In the genomic region with DNA sequence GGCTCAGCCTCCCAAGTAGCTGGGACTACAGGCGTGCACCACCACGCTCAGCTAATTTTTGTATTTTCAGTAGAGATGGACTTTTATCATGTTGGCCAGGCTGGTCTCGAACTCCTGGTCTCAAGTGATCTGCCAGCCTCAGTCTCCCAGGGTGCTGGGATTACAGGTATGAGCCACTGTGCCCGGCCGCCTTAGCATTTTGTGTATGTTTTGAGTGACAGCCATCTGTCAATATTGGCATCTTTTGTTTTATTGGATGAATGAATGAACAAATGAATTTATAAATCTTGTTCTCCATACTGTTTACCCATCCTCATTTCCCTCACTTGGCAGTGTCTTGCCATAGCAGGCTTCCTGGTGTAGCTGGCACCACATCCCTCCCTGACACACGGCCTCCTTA, we compare ENCODE assay signal across 25 cellular contexts. TPM values are rescaled to one million over a fixed set of nuclear protein-coding genes. Genes with fewer than 3 reads are reported as not detected.
DNase-seq lines count a peak whose midpoint lies in the region; ATAC-seq and TF ChIP-seq lines count a peak whose summit lies in the region.
"Had no signal": no experiment of that assay in that cellular context is flagged by ENCODE, and none has a peak within 500 bp of the region (broad histone marks: within the 10 kb centered on the region; RNA-seq: fewer than 3 reads in every experiment).

No MANE protein-coding gene starts in this region.

- no peak for DNase-seq in IMR-90
- no peak for DNase-seq in trophoblast cell
- no peak for DNase-seq in GM10248 (ENCODE audit: extremely low spot score)
- DNase-seq: 8988T; ACHN; BE2C; C1 segment of cervical spinal cord; CD4-positive, alpha-beta memory T cell; CD4-positive, CD25-positive, alpha-beta regulatory T cell; CD8-positive, alpha-beta memory T cell; COR-L47; DMS 273 treated with DMSO at 0.1 percent for 48 hours; DMS153; DMS53; DMS79; DND-41; EL; GDM1 had no signal

- H3K36me3 ChIP-seq in IMR-90 (ENCODE audit: control insufficient read depth, insufficient read depth, low read length) (no peaks in the 10 kb centered on the region), trophoblast cell (ENCODE audit: control insufficient read depth in 1 of 2, insufficient read depth in 2 of 2, low read length in 2 of 2) (no peaks in the 10 kb centered on the region)
- H3K36me3 ChIP-seq: BE2C, BLaER1 had no signal

- H2BK15ac ChIP-seq in IMR-90 (ENCODE audit: low read depth, low read length): no peak overlapping the region

- ATAC-seq in IMR-90 (ENCODE audit: low read depth): no peak
- ATAC-seq in GM18868 (IDR thresholded peaks at IDR 0.05; ENCODE audit: unreplicated experiment): no peak
- no peak for ATAC-seq in activated T-helper 17 cell treated with anti-CD3 and anti-CD28 coated beads, Interleukin-2, amount 50 U/mL, for 72 hours (replicated peaks)

- no peak overlapping the region for H3K27ac Mint-ChIP-seq in activated T-helper 17 cell treated with anti-CD3 and anti-CD28 coated beads, Interleukin-2, amount 50 U/mL, for 72 hours
- H3K27ac Mint-ChIP-seq: CD4-positive, alpha-beta memory T cell; CD4-positive, CD25-positive, alpha-beta regulatory T cell had no signal

- no peak overlapping the region for H3K27ac ChIP-seq in IMR-90 (ENCODE audit: insufficient read depth, low read length)
- no peak overlapping the region for H3K27ac ChIP-seq in trophoblast cell (ENCODE audit: low read depth, low read length)
- H3K27ac ChIP-seq: BLaER1 had no signal

- H3K14ac ChIP-seq in IMR-90 (replicated peaks; ENCODE audit: low read depth, low read length) (no peak overlapping the region), trophoblast cell (ENCODE audit: low read length) (no peak overlapping the region)

- dilution Hi-C loops in IMR-90 (cut with HindIII; ENCODE audit: low sequenced_read_pairs, unreplicated experiment): no loop called here

- no peak overlapping the region for H3K4me2 ChIP-seq in IMR-90 (ENCODE audit: low read depth, low read length)
- no peak overlapping the region for H3K4me2 ChIP-seq in trophoblast cell (ENCODE audit: low read length)
- H3K4me2 ChIP-seq: BLaER1 had no signal

- CTCF ChIA-PET in IMR-90 (lab: Yijun Ruan, JAX) (interaction anchor here (0.7 kb wide), 1 partner anchor 26 kb away, joined by 4 read pairs; no protein-coding TSS in a partner anchor), GM10248 (lab: Yijun Ruan, JAX) (interaction anchor here (1.7 kb wide), 1 partner anchor 9 kb away, joined by 4 read pairs; no protein-coding TSS in a partner anchor)

- no peak overlapping the region for H3K56ac ChIP-seq in IMR-90 (ENCODE audit: extremely low read depth, insufficient read depth, low read length)

- H2AK9ac ChIP-seq in IMR-90 (replicated peaks; ENCODE audit: low read depth, low read length, poor library complexity): no peak overlapping the region

- no peak overlapping the region for H3K18ac ChIP-seq in IMR-90 (ENCODE audit: low read depth, low read length)
- no peak overlapping the region for H3K18ac ChIP-seq in trophoblast cell (ENCODE audit: low read length)

- no peaks in the 10 kb centered on the region for H4K20me1 ChIP-seq in IMR-90 (ENCODE audit: insufficient read depth, low read length)
- H4K20me1 ChIP-seq: BLaER1 had no signal

- H3K4me3 Mint-ChIP-seq in activated T-helper 17 cell treated with anti-CD3 and anti-CD28 coated beads, Interleukin-2, amount 50 U/mL, for 72 hours: no peak overlapping the region
- H3K4me3 Mint-ChIP-seq: CD14-positive monocyte; CD4-positive, alpha-beta memory T cell; CD8-positive, alpha-beta memory T cell had no signal

- no peaks in the 10 kb centered on the region for H3K9me3 Mint-ChIP-seq in activated T-helper 17 cell treated with anti-CD3 and anti-CD28 coated beads, Interleukin-2, amount 50 U/mL, for 72 hours
- H3K9me3 Mint-ChIP-seq: CD14-positive monocyte; CD4-positive, alpha-beta memory T cell; CD4-positive, CD25-positive, alpha-beta regulatory T cell; CD8-positive, alpha-beta memory T cell had no signal

- H3K79me2 ChIP-seq in trophoblast cell (ENCODE audit: control insufficient read depth, insufficient read depth, low read length, poor library complexity): no peaks in the 10 kb centered on the region

- H2AFZ ChIP-seq in IMR-90 (replicated peaks; ENCODE audit: low read length, poor library complexity) (peak overlapping the region; percentile 70), trophoblast cell (ENCODE audit: insufficient read depth, low read length, poor library complexity) (no peak overlapping the region)

- H3K9me3 ChIP-seq in IMR-90 (ENCODE audit: control insufficient read depth, insufficient read depth, low read length): no peaks in the 10 kb centered on the region
- H3K9me3 ChIP-seq in trophoblast cell (ENCODE audit: insufficient read depth, low read depth, low read length): peaks cover 4% of the 10 kb centered on the region
- H3K9me3 ChIP-seq: BE2C, BLaER1 had no signal

- no peak overlapping the region for H3K23ac ChIP-seq in IMR-90 (ENCODE audit: low read depth, low read length)
- no peak overlapping the region for H3K23ac ChIP-seq in trophoblast cell (ENCODE audit: low read length)

- in situ Hi-C loops in IMR-90 (cut with MboI; ENCODE audit: low sequenced_read_pairs): no loop called here

- intact Hi-C loops in IMR-90 (cut with micrococcal nuclease): no loop called here

- H3K9ac ChIP-seq in IMR-90 (ENCODE audit: low read depth, low read length): no peak overlapping the region
- H3K9ac ChIP-seq in trophoblast cell (ENCODE audit: low read length): no peak overlapping the region
- H3K9ac ChIP-seq: BLaER1 had no signal

- H3K27me3 Mint-ChIP-seq in activated T-helper 17 cell treated with anti-CD3 and anti-CD28 coated beads, Interleukin-2, amount 50 U/mL, for 72 hours: peaks cover 3% of the 10 kb centered on the region

- no peak overlapping the region for H4K91ac ChIP-seq in IMR-90 (ENCODE audit: insufficient read depth, low read depth, low read length)
- H4K91ac ChIP-seq in trophoblast cell (ENCODE audit: low read depth, low read length): no peak overlapping the region

- H3K36me3 Mint-ChIP-seq in activated T-helper 17 cell treated with anti-CD3 and anti-CD28 coated beads, Interleukin-2, amount 50 U/mL, for 72 hours (ENCODE audit: low read depth): no peaks in the 10 kb centered on the region
- H3K36me3 Mint-ChIP-seq: CD14-positive monocyte; CD4-positive, alpha-beta memory T cell; CD4-positive, CD25-positive, alpha-beta regulatory T cell; CD8-positive, alpha-beta memory T cell had no signal

- no peak overlapping the region for H2BK5ac ChIP-seq in IMR-90 (ENCODE audit: low read depth, low read length, poor library complexity, severe bottlenecking)
- no peak overlapping the region for H2BK5ac ChIP-seq in trophoblast cell (ENCODE audit: low read depth, low read length, poor library complexity)

- POLR2A ChIA-PET in IMR-90 (lab: Charles Lee; ENCODE audit: unreplicated experiment) (no interaction called here), GM10248 (lab: Yijun Ruan, JAX) (no interaction called here)

- no peak for TF ChIP-seq POLR2A in IMR-90 (IDR thresholded peaks at IDR 0.05; ENCODE audit: low read depth, low read length)

- 57% methylated on average over 2 of the region's 6 CpGs; no CpG with 5 or more reads in 1 of the 2 experiments for WGBS in IMR-90 (ENCODE audit: extremely low coverage in 2 of 2, insufficient read length in 1 of 2), 2 experiments
- WGBS in trophoblast cell (ENCODE audit: extremely low coverage, insufficient coverage, insufficient read length): no CpG with 5 or more reads among the region's 6 CpGs

- H3K4me1 ChIP-seq in IMR-90 (ENCODE audit: control insufficient read depth, insufficient read depth, low read length) (no peaks in the 10 kb centered on the region), trophoblast cell (ENCODE audit: control insufficient read depth in 1 of 2, insufficient read depth in 2 of 2, low read length in 2 of 2) (peaks cover 3 to 11% of the 10 kb centered on the region in 2 experiments)
- H3K4me1 ChIP-seq: BE2C had no signal

- H2BK12ac ChIP-seq in trophoblast cell (ENCODE audit: low read length): peak overlapping the region; percentile 10

- no peaks in the 10 kb centered on the region for H3K4me1 Mint-ChIP-seq in activated T-helper 17 cell treated with anti-CD3 and anti-CD28 coated beads, Interleukin-2, amount 50 U/mL, for 72 hours
- H3K4me1 Mint-ChIP-seq: CD4-positive, alpha-beta memory T cell; CD4-positive, CD25-positive, alpha-beta regulatory T cell; CD8-positive, alpha-beta memory T cell had no signal

- no peak overlapping the region for H2BK20ac ChIP-seq in IMR-90 (ENCODE audit: low read depth, low read length)

- H3K27me3 ChIP-seq in IMR-90 (ENCODE audit: control insufficient read depth, insufficient read depth, low read length): peaks cover 56% of the 10 kb centered on the region
- H3K27me3 ChIP-seq in trophoblast cell (ENCODE audit: insufficient read depth, low read length): no peaks in the 10 kb centered on the region
- H3K27me3 ChIP-seq: BE2C, BLaER1 had no signal

- H2AK5ac ChIP-seq in IMR-90 (ENCODE audit: low read depth, low read length): no peak overlapping the region
- peak overlapping the region; percentile 57 for H2AK5ac ChIP-seq in trophoblast cell (ENCODE audit: low read length)

- BruUV-seq in IMR-90 (replicated peaks; lab: Mats Ljungman, UMichigan): no TSS peak

- no peak for TF ChIP-seq RAD21 in IMR-90 (IDR thresholded peaks at IDR 0.05; ENCODE audit: low read length)

- no peak for TF ChIP-seq CTCF in IMR-90 (conservative IDR thresholded peaks at IDR 0.05; ENCODE audit: low read depth, low read length)
- TF ChIP-seq CTCF in GM10248 (IDR thresholded peaks at IDR 0.05; ENCODE audit: control extremely low read depth, extremely low read depth, low read depth, missing control alignments): no peak

- H3K4ac ChIP-seq in IMR-90 (ENCODE audit: low read depth, low read length) (no peak overlapping the region), trophoblast cell (ENCODE audit: low read depth, low read length) (no peak overlapping the region)

- H4K12ac ChIP-seq in trophoblast cell (ENCODE audit: low read depth, low read length): no peak overlapping the region

- no peak overlapping the region for H4K8ac ChIP-seq in IMR-90 (ENCODE audit: low read depth in 2 of 2, low read length in 2 of 2)
- no peak overlapping the region for H4K8ac ChIP-seq in trophoblast cell (ENCODE audit: low read depth, low read length)

- H3K9me1 ChIP-seq in IMR-90 (ENCODE audit: insufficient read depth, low read length): no peaks in the 10 kb centered on the region

- H3K4me3 ChIP-seq in IMR-90 (ENCODE audit: insufficient read depth, low read depth, low read length) (no peak overlapping the region), trophoblast cell (ENCODE audit: low read depth, low read length) (no peak overlapping the region)
- H3K4me3 ChIP-seq: BLaER1 had no signal

- no peak overlapping the region for H4K5ac ChIP-seq in IMR-90 (ENCODE audit: low read depth, low read length)

- no peaks in the 10 kb centered on the region for H3K79me1 ChIP-seq in IMR-90 (ENCODE audit: low read depth in 1 of 2, low read length in 2 of 2)
- H3K79me1 ChIP-seq in trophoblast cell (ENCODE audit: low read length): peaks cover 5% of the 10 kb centered on the region

- H2BK120ac ChIP-seq in IMR-90 (ENCODE audit: low read depth, low read length): no peak overlapping the region
- no peak overlapping the region for H2BK120ac ChIP-seq in trophoblast cell (ENCODE audit: insufficient read depth, low read length, poor library complexity)

RNA-seq across cellular contexts. Expression of a gene that starts 34.0 kb away (rescaled TPM):
- total RNA-seq in IMR-90 (2012; rRNA removed): not detected in 2 replicates
- polyA plus RNA-seq in IMR-90 (2012; rRNA removed): not detected in 2 replicates
- polyA plus RNA-seq in IMR-90 (2012; cell fraction: cytosol; rRNA removed): not detected in 2 replicates
- not detected in 2 replicates for polyA plus RNA-seq in IMR-90 (2012; cell fraction: nucleus; rRNA removed; ENCODE audit: low replicate concordance)
- polyA plus RNA-seq in trophoblast cell (2013): 32.1 and 33.5 TPM in 2 replicates
- total RNA-seq in activated T-helper 17 cell treated with anti-CD3 and anti-CD28 coated beads, Interleukin-2, amount 50 U/mL, for 72 hours: not detected
- total RNA-seq: A673; CD4-positive, alpha-beta memory T cell; CD4-positive, CD25-positive, alpha-beta regulatory T cell; CD8-positive, alpha-beta memory T cell; G401 had no signal
- polyA plus RNA-seq: AG04450; CD4-positive, alpha-beta memory T cell; CD4-positive, CD25-positive, alpha-beta regulatory T cell; CD8-positive, alpha-beta memory T cell had no signal

RNA-seq across cellular contexts. Expression of a gene that starts 37.5 kb away (rescaled TPM):
- total RNA-seq in IMR-90 (2012; rRNA removed): 65.8 and 75.6 TPM in 2 replicates
- 59.5 and 63.4 TPM in 2 replicates for polyA plus RNA-seq in IMR-90 (2012; rRNA removed)
- polyA plus RNA-seq in IMR-90 (2012; cell fraction: cytosol; rRNA removed): 33.4 and 53.7 TPM in 2 replicates
- 37.6 and 83.5 TPM in 2 replicates for polyA plus RNA-seq in IMR-90 (2012; cell fraction: nucleus; rRNA removed; ENCODE audit: low replicate concordance)
- polyA plus RNA-seq in trophoblast cell (2013): 54.2 and 56.7 TPM in 2 replicates
- 10 to 100 TPM; 45.8 to 53.7 TPM for total RNA-seq in activated T-helper 17 cell treated with anti-CD3 and anti-CD28 coated beads, Interleukin-2, amount 50 U/mL, for 72 hours
